In the genomic region with DNA sequence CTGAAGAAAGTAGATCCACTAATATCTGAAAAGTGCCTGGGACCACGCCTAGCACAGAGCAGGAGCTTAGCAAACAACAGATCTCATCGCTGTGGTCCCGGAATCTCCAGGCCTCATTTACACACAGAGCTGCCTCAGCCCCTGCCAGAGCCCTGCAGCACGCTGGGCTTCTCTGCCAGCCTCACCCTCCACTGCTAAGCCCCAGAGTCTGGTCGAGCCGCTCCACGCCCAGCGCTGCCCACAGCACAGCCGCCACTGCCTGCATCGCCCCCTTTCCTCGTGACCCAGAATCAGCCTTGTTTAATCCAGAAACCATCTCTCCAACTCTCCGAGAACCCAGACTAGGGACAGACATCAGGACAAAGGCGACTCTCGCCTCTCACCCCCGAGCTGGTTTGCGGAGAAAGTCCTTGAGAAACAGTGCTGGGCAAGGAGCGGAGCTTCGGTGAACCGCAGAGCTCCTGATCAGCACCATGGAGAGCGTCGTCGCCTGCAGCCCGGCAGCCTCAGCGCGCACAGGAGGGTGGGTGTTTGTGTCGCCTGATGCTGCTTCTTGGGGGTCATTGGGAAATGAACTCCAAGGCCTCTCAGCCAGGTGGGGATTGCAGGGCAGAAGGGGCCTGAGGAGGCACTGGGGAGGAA, we compare ENCODE assay signal across 1 cellular context.
TF ChIP-seq lines count a peak whose summit lies in the region.

No MANE protein-coding gene starts in this region.

TF ChIP-seq in HepG2, 621 proteins besides CTCF, POLR2A, EP300 and RAD21 (continued from another document and continues in another):
- TF ChIP-seq NONO (IDR thresholded peaks at IDR 0.05) (no peak), NONO (CRISPR knock-in tag; conservative IDR thresholded peaks at IDR 0.05) (no peak), ZBTB34 (CRISPR knock-in tag; IDR thresholded peaks at IDR 0.05) (no peak), ATF5 (CRISPR knock-in tag; IDR thresholded peaks at IDR 0.05; ENCODE audit: low read depth) (no peak), KLF11 (CRISPR knock-in tag; IDR thresholded peaks at IDR 0.05) (0 out of 2 replicates have a peak, but pooled peaks have one; percentile 57), ZFY (CRISPR knock-in tag; IDR thresholded peaks at IDR 0.05) (0 out of 2 replicates have a peak, but pooled peaks have one; percentile 17), ZNF263 (CRISPR knock-in tag; IDR thresholded peaks at IDR 0.05) (no peak), TMF1 (CRISPR knock-in tag; IDR thresholded peaks at IDR 0.05; ENCODE audit: low read depth) (0 out of 2 replicates have a peak, but pooled peaks have one; percentile 41), MXD4 (CRISPR knock-in tag; IDR thresholded peaks at IDR 0.05) (no peak), FOXK1 (CRISPR knock-in tag; IDR thresholded peaks at IDR 0.05; ENCODE audit: borderline replicate concordance, low read depth) (peak; percentile 26; the same call in 1 of the 2 replicates), BCL6 (CRISPR knock-in tag; IDR thresholded peaks at IDR 0.05) (no peak), ZNF224 (CRISPR knock-in tag; IDR thresholded peaks at IDR 0.05) (no peak), FOSL1 (CRISPR knock-in tag; IDR thresholded peaks at IDR 0.05; ENCODE audit: borderline replicate concordance) (no peak), MTA1 (CRISPR knock-in tag; IDR thresholded peaks at IDR 0.05; ENCODE audit: borderline replicate concordance) (no peak), STAG1 (CRISPR knock-in tag; IDR thresholded peaks at IDR 0.05) (no peak), ZNF773 (CRISPR knock-in tag; IDR thresholded peaks at IDR 0.05; ENCODE audit: borderline replicate concordance) (no peak), ZNF670 (CRISPR knock-in tag; IDR thresholded peaks at IDR 0.05; ENCODE audit: borderline replicate concordance) (no peak), ATF2 (CRISPR knock-in tag; IDR thresholded peaks at IDR 0.05) (no peak), ZNF547 (CRISPR knock-in tag; IDR thresholded peaks at IDR 0.05) (no peak), ZFP37 (CRISPR knock-in tag; IDR thresholded peaks at IDR 0.05; ENCODE audit: borderline replicate concordance) (no peak), EHMT2 (IDR thresholded peaks at IDR 0.05; ENCODE audit: borderline replicate concordance, low read depth, low read length) (no peak; the same call in 1 of the 2 replicates), NFKB2 (CRISPR knock-in tag; IDR thresholded peaks at IDR 0.05; ENCODE audit: borderline replicate concordance) (peak; percentile 86; the same call in 1 of the 2 replicates), ZNF407 (CRISPR knock-in tag; IDR thresholded peaks at IDR 0.05; ENCODE audit: not compliant biosample characterization) (no peak), ZNF598 (CRISPR knock-in tag; IDR thresholded peaks at IDR 0.05; ENCODE audit: borderline replicate concordance) (no peak), ZFP91 (CRISPR knock-in tag; IDR thresholded peaks at IDR 0.05; ENCODE audit: borderline replicate concordance) (no peak), ZBTB43 (CRISPR knock-in tag; conservative IDR thresholded peaks at IDR 0.05) (0 out of 2 replicates have a peak, but pooled peaks have one; percentile 36), HOXA7 (CRISPR knock-in tag; IDR thresholded peaks at IDR 0.05) (no peak), ZNF784 (CRISPR knock-in tag; IDR thresholded peaks at IDR 0.05; ENCODE audit: borderline replicate concordance) (no peak), ZNF749 (CRISPR knock-in tag; IDR thresholded peaks at IDR 0.05; ENCODE audit: borderline replicate concordance) (0 out of 2 replicates have a peak, but pooled peaks have one; percentile 30), ZNF792 (CRISPR knock-in tag; IDR thresholded peaks at IDR 0.05) (peak; percentile 63; the same call in 1 of the 2 replicates), KDM2A (CRISPR knock-in tag; IDR thresholded peaks at IDR 0.05; ENCODE audit: borderline replicate concordance, low read depth) (peak; percentile 32; the same call in 1 of the 2 replicates), GATAD1 (CRISPR knock-in tag; IDR thresholded peaks at IDR 0.05) (0 out of 2 replicates have a peak, but pooled peaks have one; percentile 16), ZNF557 (CRISPR knock-in tag; IDR thresholded peaks at IDR 0.05) (0 out of 2 replicates have a peak, but pooled peaks have one; percentile 44)
- TF ChIP-seq, protein P1, sequence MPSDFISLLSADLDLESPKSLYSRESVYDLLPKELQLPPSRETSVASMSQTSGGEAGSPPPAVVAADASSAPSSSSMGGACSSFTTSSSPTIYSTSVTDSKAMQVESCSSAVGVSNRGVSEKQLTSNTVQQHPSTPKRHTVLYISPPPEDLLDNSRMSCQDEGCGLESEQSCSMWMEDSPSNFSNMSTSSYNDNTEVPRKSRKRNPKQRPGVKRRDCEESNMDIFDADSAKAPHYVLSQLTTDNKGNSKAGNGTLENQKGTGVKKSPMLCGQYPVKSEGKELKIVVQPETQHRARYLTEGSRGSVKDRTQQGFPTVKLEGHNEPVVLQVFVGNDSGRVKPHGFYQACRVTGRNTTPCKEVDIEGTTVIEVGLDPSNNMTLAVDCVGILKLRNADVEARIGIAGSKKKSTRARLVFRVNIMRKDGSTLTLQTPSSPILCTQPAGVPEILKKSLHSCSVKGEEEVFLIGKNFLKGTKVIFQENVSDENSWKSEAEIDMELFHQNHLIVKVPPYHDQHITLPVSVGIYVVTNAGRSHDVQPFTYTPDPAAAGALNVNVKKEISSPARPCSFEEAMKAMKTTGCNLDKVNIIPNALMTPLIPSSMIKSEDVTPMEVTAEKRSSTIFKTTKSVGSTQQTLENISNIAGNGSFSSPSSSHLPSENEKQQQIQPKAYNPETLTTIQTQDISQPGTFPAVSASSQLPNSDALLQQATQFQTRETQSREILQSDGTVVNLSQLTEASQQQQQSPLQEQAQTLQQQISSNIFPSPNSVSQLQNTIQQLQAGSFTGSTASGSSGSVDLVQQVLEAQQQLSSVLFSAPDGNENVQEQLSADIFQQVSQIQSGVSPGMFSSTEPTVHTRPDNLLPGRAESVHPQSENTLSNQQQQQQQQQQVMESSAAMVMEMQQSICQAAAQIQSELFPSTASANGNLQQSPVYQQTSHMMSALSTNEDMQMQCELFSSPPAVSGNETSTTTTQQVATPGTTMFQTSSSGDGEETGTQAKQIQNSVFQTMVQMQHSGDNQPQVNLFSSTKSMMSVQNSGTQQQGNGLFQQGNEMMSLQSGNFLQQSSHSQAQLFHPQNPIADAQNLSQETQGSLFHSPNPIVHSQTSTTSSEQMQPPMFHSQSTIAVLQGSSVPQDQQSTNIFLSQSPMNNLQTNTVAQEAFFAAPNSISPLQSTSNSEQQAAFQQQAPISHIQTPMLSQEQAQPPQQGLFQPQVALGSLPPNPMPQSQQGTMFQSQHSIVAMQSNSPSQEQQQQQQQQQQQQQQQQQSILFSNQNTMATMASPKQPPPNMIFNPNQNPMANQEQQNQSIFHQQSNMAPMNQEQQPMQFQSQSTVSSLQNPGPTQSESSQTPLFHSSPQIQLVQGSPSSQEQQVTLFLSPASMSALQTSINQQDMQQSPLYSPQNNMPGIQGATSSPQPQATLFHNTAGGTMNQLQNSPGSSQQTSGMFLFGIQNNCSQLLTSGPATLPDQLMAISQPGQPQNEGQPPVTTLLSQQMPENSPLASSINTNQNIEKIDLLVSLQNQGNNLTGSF (CRISPR knock-in tag; IDR thresholded peaks at IDR 0.05), result peak; percentile 78; the same call in 1 of the 2 replicates
